Comparison of ENCODE assay signal across 8 cellular contexts in genomic region chr17:42249681-42250446, GRCh38. TPM values are rescaled to one million over a fixed set of nuclear protein-coding genes. Genes with fewer than 3 reads are reported as not detected.
DNase-seq lines count a peak whose midpoint lies in the region; ATAC-seq and TF ChIP-seq lines count a peak whose summit lies in the region.

No MANE protein-coding gene starts in this region.

- peak overlapping the region; percentile 98 for H3K27ac Mint-ChIP-seq in activated T-helper 17 cell treated with anti-CD3 and anti-CD28 coated beads, Interleukin-2, amount 50 U/mL, for 72 hours

- TF ChIP-seq POLR2A in testis (IDR thresholded peaks at IDR 0.05) = no peak

- H3K4me3 ChIP-seq in lower lobe of right lung = no peak overlapping the region
- no peak overlapping the region for H3K4me3 ChIP-seq in testis

- H3K4me1 Mint-ChIP-seq in activated T-helper 17 cell treated with anti-CD3 and anti-CD28 coated beads, Interleukin-2, amount 50 U/mL, for 72 hours = peaks cover 52% of the 10 kb centered on the region

- H3K27ac ChIP-seq in lower lobe of right lung = peak overlapping the region; percentile 92
- H3K27ac ChIP-seq in testis = peak overlapping the region; percentile 83 to 93

- intact Hi-C loops in lower lobe of right lung (cut with DNase I) (no loop called here), testis (cut with DNase I; ENCODE audit: low total_unique reads) (no loop called here)

- H3K36me3 Mint-ChIP-seq in activated T-helper 17 cell treated with anti-CD3 and anti-CD28 coated beads, Interleukin-2, amount 50 U/mL, for 72 hours (ENCODE audit: low read depth) = peaks cover 60% of the 10 kb centered on the region

- peak; percentile 52 for DNase-seq in activated CD4-positive, alpha-beta T cell treated with anti-CD3 and anti-CD28 coated beads for 48 hours
- DNase-seq in activated CD4-positive, alpha-beta T cell treated with anti-CD3 and anti-CD28 coated beads for 1 hour = no peak
- DNase-seq in lower lobe of right lung (no peak), testis (no peak), NCI-H748 treated with DMSO at 0.1 percent for 48 hours (lab: John Stamatoyannopoulos, UW) (no peak), hypothalamus (lab: John Stamatoyannopoulos, UW) (no peak), COLO668 (lab: John Stamatoyannopoulos, UW; ENCODE audit: unreplicated experiment) (no peak)

- H3K4me3 Mint-ChIP-seq in activated T-helper 17 cell treated with anti-CD3 and anti-CD28 coated beads, Interleukin-2, amount 50 U/mL, for 72 hours = peak overlapping the region; percentile 91

- 84 to 87% methylated on average over 14 of the region's 14 CpGs for WGBS in testis, 2 donors

- H3K9me3 ChIP-seq in lower lobe of right lung (no peaks in the 10 kb centered on the region), testis (no peaks in the 10 kb centered on the region)

- H3K4me1 ChIP-seq in lower lobe of right lung (peaks cover 67% of the 10 kb centered on the region), testis (peaks cover 33% of the 10 kb centered on the region)

- TF ChIP-seq CTCF in lower lobe of right lung (IDR thresholded peaks at IDR 0.05) = no peak
- no peak for TF ChIP-seq CTCF in testis (IDR thresholded peaks at IDR 0.05)

- peak; percentile 58 for ATAC-seq in activated T-helper 17 cell treated with anti-CD3 and anti-CD28 coated beads, Interleukin-2, amount 50 U/mL, for 72 hours (replicated peaks)
- ATAC-seq in lower lobe of right lung = no peak

- no peaks in the 10 kb centered on the region for H3K27me3 Mint-ChIP-seq in activated T-helper 17 cell treated with anti-CD3 and anti-CD28 coated beads, Interleukin-2, amount 50 U/mL, for 72 hours

- no peaks in the 10 kb centered on the region for H3K27me3 ChIP-seq in lower lobe of right lung (ENCODE audit: low read depth)
- H3K27me3 ChIP-seq in testis = no peaks in the 10 kb centered on the region

- H3K9me3 Mint-ChIP-seq in activated T-helper 17 cell treated with anti-CD3 and anti-CD28 coated beads, Interleukin-2, amount 50 U/mL, for 72 hours = peaks cover 3% of the 10 kb centered on the region

- H3K36me3 ChIP-seq in lower lobe of right lung (no peaks in the 10 kb centered on the region), testis (ENCODE audit: low read depth, missing control alignments) (no peaks in the 10 kb centered on the region)

RNA-seq across cellular contexts. Expression of gene STAT5B, which starts 26.3 kb away (rescaled TPM):
- 100 to 1,000 TPM; 124 to 255 TPM for total RNA-seq in activated T-helper 17 cell treated with anti-CD3 and anti-CD28 coated beads, Interleukin-2, amount 50 U/mL, for 72 hours
- total RNA-seq in lower lobe of right lung (67.9 TPM), testis (10 to 100 TPM; 65.9 to 81.5 TPM)
- 66.0 TPM for polyA plus RNA-seq in testis (ENCODE audit: insufficient read depth, low read depth, low replicate concordance)

RNA-seq across cellular contexts. Expression of gene STAT5A, which starts 38.4 kb away (rescaled TPM):
- 100 to 1,000 TPM; 133 to 305 TPM for total RNA-seq in activated T-helper 17 cell treated with anti-CD3 and anti-CD28 coated beads, Interleukin-2, amount 50 U/mL, for 72 hours
- total RNA-seq in lower lobe of right lung = 53.3 TPM
- total RNA-seq in testis = 10 to 100 TPM; 27.8 to 37.0 TPM
- 13.7 TPM for polyA plus RNA-seq in testis (ENCODE audit: insufficient read depth, low read depth, low replicate concordance)

RNA-seq across cellular contexts. Expression of gene GHDC, which starts 55.6 kb away (rescaled TPM):
- 10 to 100 TPM; 19.6 to 24.5 TPM for total RNA-seq in activated T-helper 17 cell treated with anti-CD3 and anti-CD28 coated beads, Interleukin-2, amount 50 U/mL, for 72 hours
- total RNA-seq in lower lobe of right lung (33.4 TPM), testis (10 to 100 TPM; 28.3 to 36.6 TPM)
- 16.9 TPM for polyA plus RNA-seq in testis (ENCODE audit: insufficient read depth, low read depth, low replicate concordance)
